8 cellular contexts compared by ENCODE assay signal in genomic region chr19:1929051-1929742, GRCh38. TPM values are rescaled to one million over a fixed set of nuclear protein-coding genes. Genes with fewer than 3 reads are reported as not detected.
DNase-seq lines count a peak whose midpoint lies in the region; ATAC-seq and TF ChIP-seq lines count a peak whose summit lies in the region.

No MANE protein-coding gene starts in this region.

- H3K27ac ChIP-seq in prostate gland = no peak overlapping the region
- H3K27ac ChIP-seq in upper lobe of right lung = no peak overlapping the region

- DNase-seq in NCI-H82 (lab: John Stamatoyannopoulos, UW) (peak; percentile 84), NCI-H82 treated with DMSO at 0.1 percent for 48 hours (lab: John Stamatoyannopoulos, UW; ENCODE audit: unreplicated experiment) (no peak), LNCaP clone FGC (ENCODE audit: low read depth) (no peak), cardiac septum (ENCODE audit: low spot score) (peak; percentile 92), prostate gland (ENCODE audit: low spot score) (peak; percentile 71), upper lobe of right lung (peak; percentile 91)
- DNase-seq in activated naive CD4-positive, alpha-beta T cell treated with anti-CD3 and anti-CD28 coated beads, Interleukin-2, amount 50 U/mL, for 72 hours (ENCODE audit: low spot score in 2 of 2) = peak; percentile 80 to 93

- H3K4me1 ChIP-seq in prostate gland (replicated peaks) (no peaks in the 10 kb centered on the region), upper lobe of right lung (peaks cover 8% of the 10 kb centered on the region)

- 13% methylated on average over 42 of the region's 42 CpGs for WGBS in prostate gland

- intact Hi-C loops in cardiac septum (cut with DNase I) = loop anchor here (1.0 to 5.0 kb wide), 2 partner anchors 88 to 140 kb away; partner anchors contain the start of gene BTBD2
- intact Hi-C loops in prostate gland (cut with DNase I) = loop anchor here (5.0 kb wide), 1 partner anchor 138 kb away; no protein-coding TSS in a partner anchor
- intact Hi-C loops in upper lobe of right lung (cut with DNase I) = no loop called here

- no peak for TF ChIP-seq POLR2A in prostate gland (IDR thresholded peaks at IDR 0.05)

- H3K9me3 Mint-ChIP-seq in activated naive CD4-positive, alpha-beta T cell treated with anti-CD3 and anti-CD28 coated beads, Interleukin-2, amount 50 U/mL, for 72 hours = peaks cover 0 to 5% of the 10 kb centered on the region in 2 donors

- TF ChIP-seq CTCF in LNCaP clone FGC (IDR thresholded peaks at IDR 0.05; ENCODE audit: control insufficient read depth, extremely low read depth, insufficient read depth) = peak; percentile 83
- TF ChIP-seq CTCF in prostate gland (IDR thresholded peaks at IDR 0.05) = peak; percentile 81 to 95 (median 90)
- peak; percentile 93 for TF ChIP-seq CTCF in upper lobe of right lung (IDR thresholded peaks at IDR 0.05)

- H3K9me3 ChIP-seq in prostate gland (no peaks in the 10 kb centered on the region), upper lobe of right lung (no peaks in the 10 kb centered on the region)

- H3K36me3 Mint-ChIP-seq in activated naive CD4-positive, alpha-beta T cell treated with anti-CD3 and anti-CD28 coated beads, Interleukin-2, amount 50 U/mL, for 72 hours = peaks cover 0 to 6% of the 10 kb centered on the region in 2 donors

- H3K36me3 ChIP-seq in prostate gland (peaks cover 0 to 6% of the 10 kb centered on the region in 2 donors), upper lobe of right lung (peaks cover 9% of the 10 kb centered on the region)

- no peaks in the 10 kb centered on the region for H3K27me3 ChIP-seq in prostate gland (replicated peaks; ENCODE audit: insufficient read depth)
- H3K27me3 ChIP-seq in upper lobe of right lung = no peaks in the 10 kb centered on the region

- peak; percentile 93 for ATAC-seq in SK-N-SH treated with all-trans-retinoic acid at 6 μM for 48 hours
- ATAC-seq in activated naive CD4-positive, alpha-beta T cell treated with anti-CD3 and anti-CD28 coated beads, Interleukin-2, amount 50 U/mL, for 72 hours = peak; percentile 87 to 91
- ATAC-seq in upper lobe of right lung = peak; percentile 95

- H3K27ac Mint-ChIP-seq in activated naive CD4-positive, alpha-beta T cell treated with anti-CD3 and anti-CD28 coated beads, Interleukin-2, amount 50 U/mL, for 72 hours = peak overlapping the region in 1 of 2 donors; percentile 14

- H3K4me3 ChIP-seq in LNCaP clone FGC (ENCODE audit: low read depth, low read length) (peak overlapping the region; percentile 37), prostate gland (peak overlapping the region; percentile 5 to 13), upper lobe of right lung (peak overlapping the region; percentile 37)

TF ChIP-seq in SK-N-SH treated with all-trans-retinoic acid at 6 μM for 48 hours, 23 proteins besides CTCF, POLR2A, EP300 and RAD21:
- TF ChIP-seq ZFP30 (CRISPR knock-in tag; IDR thresholded peaks at IDR 0.05) (no peak), ISL1 (CRISPR knock-in tag; IDR thresholded peaks at IDR 0.05) (no peak), ESRRG (CRISPR knock-in tag; IDR thresholded peaks at IDR 0.05) (no peak), RARB (CRISPR knock-in tag; IDR thresholded peaks at IDR 0.05) (no peak), SNAI2 (CRISPR knock-in tag; IDR thresholded peaks at IDR 0.05) (no peak), PATZ1 (CRISPR knock-in tag; IDR thresholded peaks at IDR 0.05; ENCODE audit: borderline replicate concordance) (no peak), GLIS3 (CRISPR knock-in tag; IDR thresholded peaks at IDR 0.05) (no peak), ZNF565 (CRISPR knock-in tag; conservative IDR thresholded peaks at IDR 0.05; ENCODE audit: low read depth) (no peak), TCF4 (CRISPR knock-in tag; IDR thresholded peaks at IDR 0.05; ENCODE audit: borderline replicate concordance) (no peak), CSRNP3 (CRISPR knock-in tag; IDR thresholded peaks at IDR 0.05) (no peak), OSR1 (CRISPR knock-in tag; IDR thresholded peaks at IDR 0.05) (no peak), ZNF8 (CRISPR knock-in tag; IDR thresholded peaks at IDR 0.05) (no peak)

RNA-seq across cellular contexts. Expression of gene CSNK1G2, which starts 11.8 kb away (rescaled TPM):
- 10 to 100 TPM; 33.1 to 58.6 TPM for total RNA-seq in activated naive CD4-positive, alpha-beta T cell treated with anti-CD3 and anti-CD28 coated beads, Interleukin-2, amount 50 U/mL, for 72 hours
- total RNA-seq in cardiac septum (31.4 TPM), prostate gland (100 to 1,000 TPM in 1 of 2 donors, 10 to 100 TPM in 1; 56.5 to 107 TPM), upper lobe of right lung (60.6 TPM)

RNA-seq across cellular contexts. Expression of gene ADAT3, which starts 24.0 kb away (rescaled TPM):
- total RNA-seq in activated naive CD4-positive, alpha-beta T cell treated with anti-CD3 and anti-CD28 coated beads, Interleukin-2, amount 50 U/mL, for 72 hours = 1 to 10 TPM; 8.5 to 10.0 TPM
- total RNA-seq in cardiac septum (2.1 TPM), prostate gland (10 to 100 TPM; 17.3 to 25.1 TPM), upper lobe of right lung (6.3 TPM)

RNA-seq across cellular contexts. Expression of gene SCAMP4, which starts 24.0 kb away (rescaled TPM):
- 10 to 100 TPM; 22.4 to 28.2 TPM for total RNA-seq in activated naive CD4-positive, alpha-beta T cell treated with anti-CD3 and anti-CD28 coated beads, Interleukin-2, amount 50 U/mL, for 72 hours
- total RNA-seq in cardiac septum = 14.9 TPM
- 100 to 1,000 TPM; 161 to 248 TPM for total RNA-seq in prostate gland
- total RNA-seq in upper lobe of right lung = 73.2 TPM

RNA-seq across cellular contexts. Expression of gene ABHD17A, which starts 43.9 kb away (rescaled TPM):
- total RNA-seq in activated naive CD4-positive, alpha-beta T cell treated with anti-CD3 and anti-CD28 coated beads, Interleukin-2, amount 50 U/mL, for 72 hours = 100 to 1,000 TPM; 109 to 110 TPM
- total RNA-seq in cardiac septum (61.1 TPM), prostate gland (100 to 1,000 TPM; 131 to 146 TPM), upper lobe of right lung (76.1 TPM)

Comparison
In these comparisons a context has a peak if more than half of its experiments do, and no peak if none do; other contexts are left out.
1. DNase-seq: peak in NCI-H82 (single experiment), activated naive CD4-positive, alpha-beta T cell treated with anti-CD3 and anti-CD28 coated beads, Interleukin-2, amount 50 U/mL, for 72 hours (2 of 2), cardiac septum (single experiment), prostate gland (single experiment) and upper lobe of right lung (single experiment); none in NCI-H82 treated with DMSO at 0.1 percent for 48 hours (single experiment) and LNCaP clone FGC (single experiment).
2. Peak in every context shown above with its lines, with median percentiles within 50 percentile points of each other: H3K4me3 ChIP-seq, CTCF ChIP-seq and ATAC-seq.